In the genomic region with DNA sequence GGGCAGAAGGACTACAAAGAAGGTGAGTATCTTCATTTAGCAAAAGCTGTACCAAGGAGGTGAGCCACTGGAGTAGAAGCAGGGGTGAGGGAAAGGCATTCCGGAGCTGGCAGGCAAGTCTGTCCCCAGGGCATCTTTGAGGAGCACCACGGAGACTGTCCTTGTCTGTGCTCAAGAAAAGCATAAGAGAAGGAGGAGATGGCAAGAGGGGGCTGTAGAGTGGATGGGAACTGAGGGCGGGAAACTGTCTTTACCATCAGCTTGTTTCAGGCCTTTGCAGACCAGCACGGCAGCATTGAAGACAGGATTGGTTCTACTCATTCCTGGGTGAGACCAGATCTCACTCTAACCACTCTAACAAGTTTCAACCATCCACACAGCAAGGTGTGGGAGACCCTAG, we compare ENCODE assay signal across 23 cellular contexts.
"Had no signal": no experiment of that assay in that cellular context is flagged by ENCODE, and none has a peak within 500 bp of the region (broad histone marks: within the 10 kb centered on the region; RNA-seq: fewer than 3 reads in every experiment).

No MANE protein-coding gene starts in this region.

- H3K27ac ChIP-seq: neutrophil, pancreas, prostate gland, right lobe of liver, sigmoid colon, stomach, thoracic aorta, thyroid gland, tibial nerve, upper lobe of left lung, vagina had no signal

- H3K9me3 ChIP-seq: neutrophil, pancreas, prostate gland, right lobe of liver, sigmoid colon, stomach, thoracic aorta, thyroid gland, tibial nerve, upper lobe of left lung, vagina had no signal

- ATAC-seq: naive thymus-derived CD8-positive, alpha-beta T cell; natural killer cell treated with Interleukin-12 subunit alpha and Interleukin-12 subunit beta and Interleukin-15 and Interleukin-18, amount 100 ng/mL, for 72 hours; pancreas; right cardiac atrium; right lobe of liver; stimulated activated effector memory CD8-positive, alpha-beta T cell treated with anti-CD3 and anti-CD28 coated beads, Interleukin-12 subunit alpha, Interleukin-12 subunit beta, amount 100 ng/mL, for 72 hours; stimulated activated naive B cell treated with anti-CD40 and anti-IgM and Interleukin-4, amounts not matched to agents 10 μg/mL and 1 μg/mL and 100 μg/mL, for 72 hours had no signal

- H3K4me1 ChIP-seq: pancreas, prostate gland, right lobe of liver, sigmoid colon, stomach, thyroid gland, tibial nerve, upper lobe of left lung, vagina had no signal

- DNase-seq: naive thymus-derived CD8-positive, alpha-beta T cell; pancreas; right cardiac atrium; right lobe of liver; sigmoid colon; small intestine; stimulated activated CD4-positive, alpha-beta T cell treated with anti-CD3 and anti-CD28 coated beads, Interleukin-15, amount 100 ng/mL, for 24 hours; stimulated activated CD4-positive, alpha-beta T cell treated with anti-CD3 and anti-CD28 coated beads, Interleukin-2, amount 100 ng/mL, for 24 hours; stimulated activated CD4-positive, alpha-beta T cell treated with anti-CD3 and anti-CD28 coated beads, Interleukin-2, amount 100 ng/mL, for 48 hours; stimulated activated CD4-positive, alpha-beta T cell treated with anti-CD3 and anti-CD28 coated beads, Interleukin-4, amount 100 ng/mL, for 24 hours; stimulated activated naive B cell treated with anti-CD40 and anti-IgM and Interleukin-4, amounts not matched to agents 10 μg/mL and 1 μg/mL and 100 μg/mL, for 72 hours; stimulated activated naive CD4-positive, alpha-beta T cell treated with Interleukin-2 at 50 U/mL for 16 hours; stomach; trophoblast cell had no signal

- H3K36me3 ChIP-seq: neutrophil, pancreas, prostate gland, right lobe of liver, sigmoid colon, stomach, thoracic aorta, thyroid gland, tibial nerve, upper lobe of left lung, vagina had no signal

- H3K4me3 ChIP-seq: pancreas, prostate gland, right lobe of liver, sigmoid colon, stomach, thoracic aorta, thyroid gland, tibial nerve, upper lobe of left lung, vagina had no signal

- H3K27me3 ChIP-seq: neutrophil, pancreas, right lobe of liver, thyroid gland, tibial nerve, upper lobe of left lung, vagina had no signal
